1 cellular context compared by ENCODE assay signal in the genomic region with DNA sequence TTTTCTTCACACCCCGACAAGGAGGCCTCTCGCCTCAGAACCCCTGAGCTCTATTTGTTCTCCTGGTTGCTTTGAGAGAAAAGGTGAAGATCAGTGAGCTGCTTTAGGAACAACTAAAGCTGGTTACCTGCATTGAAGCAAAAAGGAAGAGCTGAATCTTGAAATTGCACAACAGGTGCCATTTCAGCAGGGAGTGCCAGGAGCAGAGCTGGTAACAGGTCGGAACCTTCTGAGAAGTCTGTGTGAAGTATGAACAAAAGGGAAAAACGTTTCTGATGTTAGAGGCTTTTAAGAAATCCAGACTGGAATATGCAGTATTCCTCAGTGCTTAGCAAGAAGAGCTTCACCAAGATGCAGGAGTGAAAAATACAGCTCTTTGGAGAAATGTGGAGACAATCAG.
TF ChIP-seq lines count a peak whose summit lies in the region.

No MANE protein-coding gene starts in this region.

TF ChIP-seq in WTC11, 78 proteins besides CTCF, POLR2A, EP300 and RAD21 (continued from another document):
- TF ChIP-seq RELA (CRISPR knock-in tag; IDR thresholded peaks at IDR 0.05; ENCODE audit: borderline replicate concordance): no peak
- TF ChIP-seq MYBL2 (CRISPR knock-in tag; IDR thresholded peaks at IDR 0.05): no peak
- TF ChIP-seq, protein P1, sequence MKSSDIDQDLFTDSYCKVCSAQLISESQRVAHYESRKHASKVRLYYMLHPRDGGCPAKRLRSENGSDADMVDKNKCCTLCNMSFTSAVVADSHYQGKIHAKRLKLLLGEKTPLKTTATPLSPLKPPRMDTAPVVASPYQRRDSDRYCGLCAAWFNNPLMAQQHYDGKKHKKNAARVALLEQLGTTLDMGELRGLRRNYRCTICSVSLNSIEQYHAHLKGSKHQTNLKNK (CRISPR knock-in tag; IDR thresholded peaks at IDR 0.05): no peak
- TF ChIP-seq FOXK1 (CRISPR knock-in tag; IDR thresholded peaks at IDR 0.05): no peak
TF ChIP-seq in WTC11: peak in this region for 0.
